Comparison of ENCODE assay signal across 8 cellular contexts in genomic region chrX:120468825-120469525, GRCh38. TPM values are rescaled to one million over a fixed set of nuclear protein-coding genes. Genes with fewer than 3 reads are reported as not detected.
A peak's percentile ranks its signal among the peaks of the same experiment; 100 is the strongest.
DNase-seq lines count a peak whose midpoint lies in the region; ATAC-seq and TF ChIP-seq lines count a peak whose summit lies in the region.

Gene LAMP2 (minus strand): TSS chrX:120469296. CDS start chrX:120469169, 127 bp downstream.

- H3K27me3 Mint-ChIP-seq in activated naive CD8-positive, alpha-beta T cell = no peaks in the 10 kb centered on the region

- H3K4me1 ChIP-seq in osteoblast (ENCODE audit: insufficient read depth, low read length) (no peaks in the 10 kb centered on the region), testis (peaks cover 4% of the 10 kb centered on the region)

- TF ChIP-seq CTCF in GM12864 (IDR thresholded peaks at IDR 0.05; ENCODE audit: low read depth, low read length, missing control alignments) (no peak), osteoblast (IDR thresholded peaks at IDR 0.05; ENCODE audit: extremely low read depth, low read depth, low read length) (no peak), testis (IDR thresholded peaks at IDR 0.05) (no peak)

- intact Hi-C loops in testis (cut with DNase I; ENCODE audit: low total_unique reads) = no loop called here

- H3K36me3 ChIP-seq in osteoblast (ENCODE audit: insufficient read depth, low read length) = no peaks in the 10 kb centered on the region
- no peaks in the 10 kb centered on the region for H3K36me3 ChIP-seq in testis (ENCODE audit: low read depth, missing control alignments)

- H3K4me3 ChIP-seq in GM12864 (ENCODE audit: low read depth, low read length) = peak within 1 kb of the TSS; percentile 79
- H3K4me3 ChIP-seq in osteoblast (ENCODE audit: insufficient read depth, low read length) = peak within 1 kb of the TSS; percentile 82
- H3K4me3 ChIP-seq in testis = peak within 1 kb of the TSS; percentile 65 to 80

- peak within 1 kb of the TSS; percentile 97 for H3K4me3 Mint-ChIP-seq in activated naive CD8-positive, alpha-beta T cell

- no peaks in the 10 kb centered on the region for H3K27me3 ChIP-seq in osteoblast (ENCODE audit: insufficient read depth, low read length)
- no peaks in the 10 kb centered on the region for H3K27me3 ChIP-seq in testis

- H2AFZ ChIP-seq in osteoblast (ENCODE audit: low read length) = peak within 1 kb of the TSS; percentile 53

- peaks cover 33% of the 10 kb centered on the region for H3K4me1 Mint-ChIP-seq in activated naive CD8-positive, alpha-beta T cell (ENCODE audit: low read depth)

- peaks cover 44% of the 10 kb centered on the region for H3K79me2 ChIP-seq in osteoblast (ENCODE audit: insufficient read depth, low read length)

- H3K27ac Mint-ChIP-seq in activated naive CD8-positive, alpha-beta T cell = peak within 1 kb of the TSS; percentile 85

- ATAC-seq in HG02678 (IDR thresholded peaks at IDR 0.05; ENCODE audit: unreplicated experiment) = peak; percentile 99

- peak within 1 kb of the TSS; percentile 78 for H3K4me2 ChIP-seq in osteoblast (ENCODE audit: insufficient read depth, low read length)

- DNase-seq in GM12864 (ENCODE audit: low read depth) (peak; percentile 43), NCI-H1105 treated with DMSO at 0.1 percent for 48 hours (lab: John Stamatoyannopoulos, UW) (peak; percentile 75), SKM-1 treated with dmso at 0.1 percent for 144 hours (lab: John Stamatoyannopoulos, UW; ENCODE audit: unreplicated experiment) (peak; percentile 74), glomerular visceral epithelial cell (ENCODE audit: extremely low spot score) (peak; percentile 89), osteoblast (ENCODE audit: insufficient read length, low spot score, missing footprints) (peak; percentile 83), testis (peak; percentile 95)

- no peaks in the 10 kb centered on the region for H3K36me3 Mint-ChIP-seq in activated naive CD8-positive, alpha-beta T cell

- H4K20me1 ChIP-seq in osteoblast (ENCODE audit: insufficient read depth, low read length) = peaks cover 6% of the 10 kb centered on the region

- WGBS in testis, 2 donors = 0% methylated on average over 39 of the region's 50 CpGs; no CpG with 5 or more reads in 1 of the 2 donors

- no peaks in the 10 kb centered on the region for H3K9me3 Mint-ChIP-seq in activated naive CD8-positive, alpha-beta T cell (ENCODE audit: low read depth)

- TF ChIP-seq POLR2A in testis (IDR thresholded peaks at IDR 0.05) = peak; percentile 10

- H3K9me3 ChIP-seq in osteoblast (ENCODE audit: low read depth, low read length) (no peaks in the 10 kb centered on the region), testis (no peaks in the 10 kb centered on the region)

- H3K27ac ChIP-seq in osteoblast (ENCODE audit: low read depth, low read length) = peak within 1 kb of the TSS; percentile 67
- H3K27ac ChIP-seq in testis = peak within 1 kb of the TSS; percentile 92 to 96

RNA-seq across cellular contexts. Expression of gene LAMP2, which starts in this region (rescaled TPM):
- total RNA-seq in osteoblast (237 and 294 TPM in 2 replicates), testis (100 to 1,000 TPM in 1 of 2 donors, 10 to 100 TPM in 1; 99.3 to 130 TPM)
- polyA plus RNA-seq in testis (ENCODE audit: insufficient read depth, low read depth, low replicate concordance) = 86.5 TPM

Comparison
In these comparisons a context has a peak if more than half of its experiments do, and no peak if none do; other contexts are left out.
1. Peak in every context shown above with its lines: DNase-seq, ATAC-seq, H3K4me3 ChIP-seq and H3K27ac ChIP-seq.
2. DNase-seq: peak in every context shown above with its lines; median percentile 95 in testis; 89 in glomerular visceral epithelial cell; 83 in osteoblast; 75 in NCI-H1105 treated with DMSO at 0.1 percent for 48 hours; 74 in SKM-1 treated with dmso at 0.1 percent for 144 hours; 43 in GM12864.